Comparison of ENCODE assay signal across 2 cellular contexts in the genomic region with DNA sequence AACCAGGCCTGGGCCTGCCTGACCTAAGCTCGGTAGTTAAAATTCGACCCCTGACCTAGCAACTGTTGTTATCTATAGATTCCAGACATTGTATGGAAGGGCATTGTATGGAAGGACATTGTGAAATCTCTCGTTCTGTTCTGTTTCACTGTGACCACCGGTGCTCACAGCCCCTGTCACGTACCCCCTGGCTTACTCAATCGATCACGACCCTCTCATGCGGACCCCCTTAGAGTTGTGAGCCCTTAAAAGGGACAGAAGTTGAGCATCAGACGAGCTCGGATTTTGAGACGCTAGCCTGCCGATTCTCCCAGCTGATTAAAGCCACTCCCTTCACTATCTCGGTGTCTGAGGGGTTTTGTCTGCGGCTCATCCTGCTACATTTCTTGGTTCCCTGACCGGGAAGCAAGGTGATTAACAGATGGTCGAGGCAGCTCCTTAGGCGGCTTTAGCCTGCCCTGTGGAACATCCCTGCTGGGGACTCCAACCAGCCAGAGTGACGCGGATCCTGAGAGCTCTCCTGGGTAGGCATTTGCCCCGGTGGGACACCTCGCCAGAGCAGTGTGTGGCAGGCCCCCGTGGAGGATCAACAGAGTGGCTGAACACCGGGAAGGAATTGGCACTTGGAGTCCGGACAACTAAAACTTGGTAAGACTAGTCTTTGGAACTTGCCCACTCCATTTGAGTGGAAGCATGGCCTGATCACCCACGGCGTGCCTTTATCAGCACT. TPM values are rescaled to one million over a fixed set of nuclear protein-coding genes. Genes with fewer than 3 reads are reported as not detected.
"Had no signal": no experiment of that assay in that cellular context is flagged by ENCODE, and none has a peak within 500 bp of the region (broad histone marks: within the 10 kb centered on the region; RNA-seq: fewer than 3 reads in every experiment).

No MANE protein-coding gene starts in this region.

RNA-seq across cellular contexts. Expression of gene ADCY10, which starts 50.6 kb away (rescaled TPM):
- total RNA-seq: Right ventricle myocardium inferior, SK-MEL-5 had no signal
